17 cellular contexts compared by ENCODE assay signal in the genomic region with DNA sequence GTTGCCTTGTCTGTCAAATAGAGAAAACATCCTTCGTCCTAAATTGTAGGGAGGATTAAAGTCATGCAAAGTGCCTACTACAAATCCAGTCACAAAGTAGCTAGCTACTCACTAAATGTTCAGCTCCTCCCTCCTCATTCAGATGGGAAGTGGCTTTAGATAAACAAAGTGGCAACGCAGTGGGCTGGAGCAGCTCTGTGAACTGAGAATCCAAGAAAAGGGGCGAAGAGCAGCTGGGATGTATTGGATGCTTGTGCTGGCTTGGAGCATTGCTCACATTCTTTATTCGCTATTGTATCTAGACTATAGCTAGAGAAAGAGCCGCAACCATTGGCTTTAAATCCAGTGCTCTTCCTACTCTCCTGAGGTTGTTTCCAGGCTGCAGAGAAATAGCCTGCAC. TPM values are rescaled to one million over a fixed set of nuclear protein-coding genes. Genes with fewer than 3 reads are reported as not detected.
DNase-seq lines count a peak whose midpoint lies in the region; ATAC-seq lines count a peak whose summit lies in the region.
"Had no signal": no experiment of that assay in that cellular context is flagged by ENCODE, and none has a peak within 500 bp of the region (broad histone marks: within the 10 kb centered on the region; RNA-seq: fewer than 3 reads in every experiment).

No MANE protein-coding gene starts in this region.

- H3K36me3 ChIP-seq in ES-I3 (ENCODE audit: insufficient read depth, low read length) = no peaks in the 10 kb centered on the region
- no peaks in the 10 kb centered on the region for H3K36me3 ChIP-seq in HUES6 (ENCODE audit: control insufficient read depth, insufficient read depth, low read length)
- H3K36me3 ChIP-seq in iPS-15b (ENCODE audit: control insufficient read depth, insufficient read depth, low read length) = no peaks in the 10 kb centered on the region
- no peaks in the 10 kb centered on the region for H3K36me3 ChIP-seq in trophoblast cell (ENCODE audit: control insufficient read depth in 1 of 2, insufficient read depth in 2 of 2, low read length in 2 of 2)

- no peak overlapping the region for H3K4me2 ChIP-seq in trophoblast cell (ENCODE audit: low read length)

- no peak overlapping the region for H3K14ac ChIP-seq in trophoblast cell (ENCODE audit: low read length)

- H3K9me3 ChIP-seq in ES-I3 (ENCODE audit: control insufficient read depth, insufficient read depth, low read length) = no peaks in the 10 kb centered on the region
- H3K9me3 ChIP-seq in HUES6 (ENCODE audit: control insufficient read depth, insufficient read depth, low read depth, low read length) = no peaks in the 10 kb centered on the region
- H3K9me3 ChIP-seq in iPS-15b (ENCODE audit: control insufficient read depth, insufficient read depth, low read length) = no peaks in the 10 kb centered on the region
- no peaks in the 10 kb centered on the region for H3K9me3 ChIP-seq in trophoblast cell (ENCODE audit: insufficient read depth, low read depth, low read length)

- H2BK120ac ChIP-seq in trophoblast cell (ENCODE audit: insufficient read depth, low read length, poor library complexity) = no peak overlapping the region

- H3K23ac ChIP-seq in trophoblast cell (ENCODE audit: low read length) = no peak overlapping the region

- H3K79me1 ChIP-seq in trophoblast cell (ENCODE audit: low read length) = peaks cover 4% of the 10 kb centered on the region

- H4K8ac ChIP-seq in trophoblast cell (ENCODE audit: low read depth, low read length) = no peak overlapping the region

- peaks cover 12% of the 10 kb centered on the region; the same call in 1 of the 2 replicates for H3K27me3 ChIP-seq in HUES6 (ENCODE audit: control insufficient read depth, insufficient read depth, low read length)
- no peaks in the 10 kb centered on the region for H3K27me3 ChIP-seq in iPS-15b (ENCODE audit: control insufficient read depth, insufficient read depth, low read length)
- no peaks in the 10 kb centered on the region for H3K27me3 ChIP-seq in trophoblast cell (ENCODE audit: insufficient read depth, low read length)

- H3K9ac ChIP-seq in ES-I3 (ENCODE audit: low read depth, low read length) (peak overlapping the region; percentile 43), HUES6 (ENCODE audit: low read length) (peak overlapping the region; percentile 81), iPS-15b (ENCODE audit: low read depth, low read length) (no peak overlapping the region), trophoblast cell (ENCODE audit: low read length) (no peak overlapping the region)

- no peak overlapping the region for H2AK5ac ChIP-seq in trophoblast cell (ENCODE audit: low read length)

- no peak overlapping the region for H4K12ac ChIP-seq in trophoblast cell (ENCODE audit: low read depth, low read length)

- no peak overlapping the region for H3K4ac ChIP-seq in trophoblast cell (ENCODE audit: low read depth, low read length)

- no peak overlapping the region for H4K91ac ChIP-seq in trophoblast cell (ENCODE audit: low read depth, low read length)

- no peak overlapping the region for H2AFZ ChIP-seq in trophoblast cell (ENCODE audit: insufficient read depth, low read length, poor library complexity)

- peak overlapping the region; percentile 33 for H3K4me3 ChIP-seq in HUES6 (ENCODE audit: low read depth, low read length)
- H3K4me3 ChIP-seq in iPS-15b (ENCODE audit: low read depth, low read length) = peak overlapping the region; percentile 33
- H3K4me3 ChIP-seq in trophoblast cell (ENCODE audit: low read depth, low read length) = no peak overlapping the region

- H3K79me2 ChIP-seq in trophoblast cell (ENCODE audit: control insufficient read depth, insufficient read depth, low read length, poor library complexity) = peaks cover 2% of the 10 kb centered on the region

- H2BK12ac ChIP-seq in trophoblast cell (ENCODE audit: low read length) = peak overlapping the region; percentile 63

- no peak for ATAC-seq in stimulated activated naive CD8-positive, alpha-beta T cell treated with anti-CD3 and anti-CD28 coated beads, Interleukin-15, Interleukin-2, amounts not matched to agents 100 U/mL and 50 U/mL, for 24 hours
- ATAC-seq in HG03521 (IDR thresholded peaks at IDR 0.05; ENCODE audit: unreplicated experiment) = no peak
- ATAC-seq: Panc1 had no signal

- no peak overlapping the region for H3K18ac ChIP-seq in trophoblast cell (ENCODE audit: low read length)

- peak overlapping the region; percentile 87 for H3K27ac ChIP-seq in HUES6 (ENCODE audit: low read depth, low read length)
- no peak overlapping the region for H3K27ac ChIP-seq in trophoblast cell (ENCODE audit: low read depth, low read length)
- H3K27ac ChIP-seq: C4-2B had no signal

- WGBS in trophoblast cell (ENCODE audit: extremely low coverage, insufficient coverage, insufficient read length) = no CpG with 5 or more reads among the region's 5 CpGs

- H2BK5ac ChIP-seq in trophoblast cell (ENCODE audit: low read depth, low read length, poor library complexity) = no peak overlapping the region

- DNase-seq in trophoblast cell = no peak
- no peak for DNase-seq in stimulated activated naive CD8-positive, alpha-beta T cell treated with anti-CD3 and anti-CD28 coated beads, Interleukin-15, Interleukin-2, amounts not matched to agents 100 U/mL and 50 U/mL, for 24 hours
- DNase-seq in cerebellar cortex (ENCODE audit: low spot score) = no peak
- DNase-seq: DMS53, Karpas-422, MM.1S, NCI-H1105, NCI-H1694 treated with DMSO at 0.1 percent for 48 hours, NCI-H2107, NCI-H2227 treated with DMSO at 0.1 percent for 48 hours, NCI-H524 treated with DMSO at 0.1 percent for 48 hours had no signal

- peaks cover 45% of the 10 kb centered on the region for H3K4me1 ChIP-seq in ES-I3 (ENCODE audit: insufficient read depth, low read length)
- peaks cover 51% of the 10 kb centered on the region for H3K4me1 ChIP-seq in HUES6 (ENCODE audit: control insufficient read depth, insufficient read depth, low read length)
- H3K4me1 ChIP-seq in iPS-15b (ENCODE audit: control insufficient read depth, insufficient read depth, low read length) = peaks cover 38% of the 10 kb centered on the region
- H3K4me1 ChIP-seq in trophoblast cell (ENCODE audit: control insufficient read depth in 1 of 2, insufficient read depth in 2 of 2, low read length in 2 of 2) = peaks cover 6 to 16% of the 10 kb centered on the region in 2 experiments

RNA-seq across cellular contexts. Expression of gene MOG, which starts 10.3 kb away (rescaled TPM):
- 0.07 TPM in 1 of 2 replicates, not detected in the other for polyA plus RNA-seq in trophoblast cell (2013)

RNA-seq across cellular contexts. Expression of gene ZFP57, which starts 13.8 kb away (rescaled TPM):
- 0.38 and 0.71 TPM in 2 replicates for polyA plus RNA-seq in trophoblast cell (2013)

RNA-seq across cellular contexts. Expression of gene GABBR1, which starts 34.2 kb away (rescaled TPM):
- polyA plus RNA-seq in trophoblast cell (2013) = 15.2 and 15.5 TPM in 2 replicates

RNA-seq across cellular contexts. Expression of gene HLA-F, which starts 56.1 kb away (rescaled TPM):
- 0.15 and 0.29 TPM in 2 replicates for polyA plus RNA-seq in trophoblast cell (2013)

Comparison
In these comparisons a context has a peak if more than half of its experiments do, and no peak if none do; other contexts are left out.
1. H3K9ac ChIP-seq: peak in ES-I3 (single experiment) and HUES6 (single experiment); none in iPS-15b (single experiment) and trophoblast cell (single experiment).